ENCODE assay signal across 28 cellular contexts in genomic region chr15:64732156-64732860, GRCh38. TPM values are rescaled to one million over a fixed set of nuclear protein-coding genes. Genes with fewer than 3 reads are reported as not detected.
A peak's percentile ranks its signal among the peaks of the same experiment; 100 is the strongest.
DNase-seq lines count a peak whose midpoint lies in the region; ATAC-seq and TF ChIP-seq lines count a peak whose summit lies in the region.
"Had no signal": no experiment of that assay in that cellular context is flagged by ENCODE, and none has a peak within 500 bp of the region (broad histone marks: within the 10 kb centered on the region; RNA-seq: fewer than 3 reads in every experiment).

No MANE protein-coding gene starts in this region.

- in situ Hi-C loops in GM13977 (cut with MboI; ENCODE audit: low pct_unique_long_range_greater_than_20kb, low sequenced_read_pairs, unreplicated experiment): loop anchor here (5.0 to 10.0 kb wide), 2 partner anchors 75 to 172 kb away; no protein-coding TSS in a partner anchor

- WGBS in esophagus muscularis mucosa: 71% methylated on average over 7 of the region's 7 CpGs

- TF ChIP-seq POLR2A in esophagus muscularis mucosa (IDR thresholded peaks at IDR 0.05; ENCODE audit: low read depth): no peak

- no peak overlapping the region for H3K4me3 ChIP-seq in esophagus muscularis mucosa
- H3K4me3 ChIP-seq: ascending aorta, SK-N-MC, stomach, upper lobe of left lung had no signal

- no peaks in the 10 kb centered on the region for H3K9me3 Mint-ChIP-seq in neural crest cell
- H3K9me3 Mint-ChIP-seq in stimulated activated effector memory CD8-positive, alpha-beta T cell treated with anti-CD3 and anti-CD28 coated beads, Interleukin-12 subunit alpha, Interleukin-12 subunit beta, amount 100 ng/mL, for 72 hours: no peaks in the 10 kb centered on the region
- H3K9me3 Mint-ChIP-seq in activated T-cell treated with anti-CD3 and anti-CD28 coated beads, Interleukin-2, amount 50 U/mL, for 24 hours: no peaks in the 10 kb centered on the region
- H3K9me3 Mint-ChIP-seq: activated CD8-positive, alpha-beta T cell treated with anti-CD3 and anti-CD28 coated beads for 36 hours; central memory CD8-positive, alpha-beta T cell; natural killer cell had no signal

- H3K36me3 ChIP-seq in esophagus muscularis mucosa: peaks cover 0 to 50% (median 30%) of the 10 kb centered on the region in 4 donors
- H3K36me3 ChIP-seq: ascending aorta, upper lobe of left lung had no signal

- intact Hi-C loops in esophagus muscularis mucosa (cut with DNase I) (no loop called here), posterior vena cava (cut with DNase I) (loop anchor here in 1 of 2 donors (5.0 kb wide), 1 partner anchor 75 kb away; no protein-coding TSS in a partner anchor)

- TF ChIP-seq CTCF in GM13977 (IDR thresholded peaks at IDR 0.05; ENCODE audit: extremely low read depth, insufficient read depth, missing control alignments) (peak; percentile 2), esophagus muscularis mucosa (IDR thresholded peaks at IDR 0.05) (no peak), neural crest cell (conservative IDR thresholded peaks at IDR 0.05) (no peak)

- H3K27me3 ChIP-seq in esophagus muscularis mucosa: no peaks in the 10 kb centered on the region
- H3K27me3 ChIP-seq: ascending aorta, stomach, upper lobe of left lung had no signal

- TF ChIP-seq EP300 in esophagus muscularis mucosa (IDR thresholded peaks at IDR 0.05): no peak

- DNase-seq in GM13977 (ENCODE audit: low spot score) (no peak), HuH-7.5 (ENCODE audit: low spot score) (peak; percentile 23), esophagus muscularis mucosa (ENCODE audit: extremely low spot score) (no peak), neural crest cell (ENCODE audit: low read depth, low spot score) (no peak), posterior vena cava (ENCODE audit: low spot score) (no peak)
- DNase-seq in stimulated activated effector memory CD8-positive, alpha-beta T cell treated with anti-CD3 and anti-CD28 coated beads, Interleukin-12 subunit alpha, Interleukin-12 subunit beta, amount 100 ng/mL, for 72 hours (ENCODE audit: low spot score in 2 of 2): no peak
- DNase-seq in activated T-cell treated with anti-CD3 and anti-CD28 coated beads, Interleukin-2, amount 50 U/mL, for 24 hours: no peak
- DNase-seq: activated CD8-positive, alpha-beta T cell treated with anti-CD3 and anti-CD28 coated beads for 36 hours; activated naive CD4-positive, alpha-beta T cell treated with Interleukin-2 at 50 U/mL for 16 hours; foreskin fibroblast; hypothalamus; KG1; kidney; natural killer cell; NCI-H1048; NCI-H2029; NCI-H446 treated with DMSO at 0.1 percent for 48 hours; NK-92 treated with Interleukin-12 subunit alpha and Interleukin-12 subunit beta, amount 100 ng/mL, for 24 hours; stimulated activated CD4-positive, alpha-beta T cell treated with anti-CD3 and anti-CD28 coated beads, Interleukin-1b, Interleukin-23, amount 100 ng/mL, for 48 hours; stomach; T1000; upper lobe of left lung had no signal

- H3K27me3 Mint-ChIP-seq in neural crest cell (ENCODE audit: low read depth): no peaks in the 10 kb centered on the region
- H3K27me3 Mint-ChIP-seq in activated T-cell treated with anti-CD3 and anti-CD28 coated beads, Interleukin-2, amount 50 U/mL, for 24 hours: peaks cover 6% of the 10 kb centered on the region
- H3K27me3 Mint-ChIP-seq: central memory CD8-positive, alpha-beta T cell had no signal

- H3K4me1 Mint-ChIP-seq in neural crest cell: peaks cover 30% of the 10 kb centered on the region
- H3K4me1 Mint-ChIP-seq in stimulated activated effector memory CD8-positive, alpha-beta T cell treated with anti-CD3 and anti-CD28 coated beads, Interleukin-12 subunit alpha, Interleukin-12 subunit beta, amount 100 ng/mL, for 72 hours: peaks cover 13% of the 10 kb centered on the region
- H3K4me1 Mint-ChIP-seq in activated T-cell treated with anti-CD3 and anti-CD28 coated beads, Interleukin-2, amount 50 U/mL, for 24 hours (ENCODE audit: low read depth): peaks cover 8% of the 10 kb centered on the region

- H3K27ac Mint-ChIP-seq in neural crest cell (ENCODE audit: unreplicated experiment): peak overlapping the region; percentile 19
- H3K27ac Mint-ChIP-seq in stimulated activated effector memory CD8-positive, alpha-beta T cell treated with anti-CD3 and anti-CD28 coated beads, Interleukin-12 subunit alpha, Interleukin-12 subunit beta, amount 100 ng/mL, for 72 hours: no peak overlapping the region
- no peak overlapping the region for H3K27ac Mint-ChIP-seq in activated T-cell treated with anti-CD3 and anti-CD28 coated beads, Interleukin-2, amount 50 U/mL, for 24 hours
- H3K27ac Mint-ChIP-seq: activated CD8-positive, alpha-beta T cell treated with anti-CD3 and anti-CD28 coated beads for 36 hours had no signal

- no peak for ATAC-seq in stimulated activated effector memory CD8-positive, alpha-beta T cell treated with anti-CD3 and anti-CD28 coated beads, Interleukin-12 subunit alpha, Interleukin-12 subunit beta, amount 100 ng/mL, for 72 hours
- ATAC-seq: activated CD4-positive, CD25-positive, alpha-beta regulatory T cell treated with anti-CD3 and anti-CD28 coated beads, Interleukin-2, amount 50 U/mL, for 24 hours; activated CD8-positive, alpha-beta T cell treated with anti-CD3 and anti-CD28 coated beads for 36 hours; natural killer cell had no signal

- no peaks in the 10 kb centered on the region for H3K9me3 ChIP-seq in esophagus muscularis mucosa
- H3K9me3 ChIP-seq: ascending aorta, Caco-2, stomach, upper lobe of left lung had no signal

- no peaks in the 10 kb centered on the region for H3K36me3 Mint-ChIP-seq in neural crest cell (ENCODE audit: low read depth)
- no peaks in the 10 kb centered on the region for H3K36me3 Mint-ChIP-seq in stimulated activated effector memory CD8-positive, alpha-beta T cell treated with anti-CD3 and anti-CD28 coated beads, Interleukin-12 subunit alpha, Interleukin-12 subunit beta, amount 100 ng/mL, for 72 hours
- no peaks in the 10 kb centered on the region for H3K36me3 Mint-ChIP-seq in activated T-cell treated with anti-CD3 and anti-CD28 coated beads, Interleukin-2, amount 50 U/mL, for 24 hours (ENCODE audit: low read depth)
- H3K36me3 Mint-ChIP-seq: natural killer cell had no signal

- H3K4me1 ChIP-seq in esophagus muscularis mucosa: peaks cover 11 to 35% (median 34%) of the 10 kb centered on the region in 4 donors
- H3K4me1 ChIP-seq: ascending aorta, Caco-2 had no signal

- no peak overlapping the region for H3K4me3 Mint-ChIP-seq in neural crest cell
- H3K4me3 Mint-ChIP-seq in stimulated activated effector memory CD8-positive, alpha-beta T cell treated with anti-CD3 and anti-CD28 coated beads, Interleukin-12 subunit alpha, Interleukin-12 subunit beta, amount 100 ng/mL, for 72 hours: no peak overlapping the region
- no peak overlapping the region for H3K4me3 Mint-ChIP-seq in activated T-cell treated with anti-CD3 and anti-CD28 coated beads, Interleukin-2, amount 50 U/mL, for 24 hours
- H3K4me3 Mint-ChIP-seq: activated CD8-positive, alpha-beta T cell treated with anti-CD3 and anti-CD28 coated beads for 36 hours; central memory CD8-positive, alpha-beta T cell; natural killer cell had no signal

- H3K27ac ChIP-seq in esophagus muscularis mucosa (replicated peaks in 1 of 4): peak overlapping the region; percentile 24 to 65 (median 56)
- H3K27ac ChIP-seq: ascending aorta, epithelial cell of prostate, SK-N-MC, upper lobe of left lung had no signal

RNA-seq across cellular contexts. Expression of gene RBPMS2, which starts 43.1 kb away (rescaled TPM):
- total RNA-seq in esophagus muscularis mucosa: 10 to 100 TPM; 27.2 to 64.1 (median 45.4) TPM
- total RNA-seq in neural crest cell: 40.3 and 40.5 TPM in 2 replicates
- total RNA-seq in posterior vena cava: 1 to 10 TPM; 5.3 to 9.4 TPM
- total RNA-seq: activated CD8-positive, alpha-beta T cell treated with anti-CD3 and anti-CD28 coated beads for 36 hours; ascending aorta had no signal
